In genomic region chr12:2803635-2804380, GRCh38 we compare ENCODE assay signal across 16 cellular contexts. TPM values are rescaled to one million over a fixed set of nuclear protein-coding genes. Genes with fewer than 3 reads are reported as not detected.
A peak's percentile ranks its signal among the peaks of the same experiment; 100 is the strongest.
DNase-seq lines count a peak whose midpoint lies in the region; ATAC-seq and TF ChIP-seq lines count a peak whose summit lies in the region.
"Had no signal": no experiment of that assay in that cellular context is flagged by ENCODE, and none has a peak within 500 bp of the region (broad histone marks: within the 10 kb centered on the region; RNA-seq: fewer than 3 reads in every experiment).

No MANE protein-coding gene starts in this region.

- CTCF ChIA-PET in IMR-90 (lab: Yijun Ruan, JAX): no interaction called here

- H3K4me3 Mint-ChIP-seq in activated T-cell treated with anti-CD3 and anti-CD28 coated beads, Interleukin-2, amount 50 U/mL, for 24 hours: no peak overlapping the region
- peak overlapping the region; percentile 8 for H3K4me3 Mint-ChIP-seq in stimulated activated memory B cell treated with anti-CD40 and anti-IgM and Interleukin-4, amounts not matched to agents 10 μg/mL and 1 μg/mL and 100 μg/mL, for 72 hours
- H3K4me3 Mint-ChIP-seq: H9 had no signal

- no peak overlapping the region for H2BK15ac ChIP-seq in IMR-90 (ENCODE audit: low read depth, low read length)

- no peak overlapping the region for H2AK9ac ChIP-seq in IMR-90 (replicated peaks; ENCODE audit: low read depth, low read length, poor library complexity)

- dilution Hi-C loops in IMR-90 (cut with HindIII; ENCODE audit: low sequenced_read_pairs, unreplicated experiment): no loop called here

- peaks cover 5 to 19% of the 10 kb centered on the region in 2 experiments for H3K79me1 ChIP-seq in IMR-90 (ENCODE audit: low read depth in 1 of 2, low read length in 2 of 2)

- H3K4me1 Mint-ChIP-seq in activated T-cell treated with anti-CD3 and anti-CD28 coated beads, Interleukin-2, amount 50 U/mL, for 24 hours (ENCODE audit: low read depth): peaks cover 12% of the 10 kb centered on the region
- H3K4me1 Mint-ChIP-seq in stimulated activated memory B cell treated with anti-CD40 and anti-IgM and Interleukin-4, amounts not matched to agents 10 μg/mL and 1 μg/mL and 100 μg/mL, for 72 hours: peaks cover 25% of the 10 kb centered on the region
- H3K4me1 Mint-ChIP-seq: H9 had no signal

- no peak for TF ChIP-seq RAD21 in IMR-90 (IDR thresholded peaks at IDR 0.05; ENCODE audit: low read length)

- peak overlapping the region; percentile 63 for H3K27ac Mint-ChIP-seq in activated T-cell treated with anti-CD3 and anti-CD28 coated beads, Interleukin-2, amount 50 U/mL, for 24 hours
- peak overlapping the region; percentile 70 for H3K27ac Mint-ChIP-seq in stimulated activated memory B cell treated with anti-CD40 and anti-IgM and Interleukin-4, amounts not matched to agents 10 μg/mL and 1 μg/mL and 100 μg/mL, for 72 hours
- H3K27ac Mint-ChIP-seq: H9 had no signal

- peaks cover 30% of the 10 kb centered on the region for H3K36me3 ChIP-seq in IMR-90 (ENCODE audit: control insufficient read depth, insufficient read depth, low read length)
- H3K36me3 ChIP-seq in esophagus muscularis mucosa: peaks cover 49 to 76% (median 71%) of the 10 kb centered on the region in 4 donors
- peaks cover 17 to 30% of the 10 kb centered on the region in 2 donors for H3K36me3 ChIP-seq in body of pancreas (replicated peaks in 1 of 2; ENCODE audit: insufficient read depth in 1 of 2, low read depth in 2 of 2)

- POLR2A ChIA-PET in IMR-90 (lab: Charles Lee; ENCODE audit: unreplicated experiment): no interaction called here

- H4K5ac ChIP-seq in IMR-90 (ENCODE audit: low read depth, low read length): no peak overlapping the region

- H3K4me2 ChIP-seq in IMR-90 (ENCODE audit: low read depth, low read length): no peak overlapping the region
- H3K4me2 ChIP-seq: A549 had no signal

- 0 out of 2 replicates have a peak, but pooled peaks cover 13% of the 10 kb centered on the region for H3K9me1 ChIP-seq in IMR-90 (ENCODE audit: insufficient read depth, low read length)

- no peak overlapping the region for H4K8ac ChIP-seq in IMR-90 (ENCODE audit: low read depth in 2 of 2, low read length in 2 of 2)

- BruUV-seq in IMR-90 (replicated peaks; lab: Mats Ljungman, UMichigan): no TSS peak

- H3K56ac ChIP-seq in IMR-90 (ENCODE audit: extremely low read depth, insufficient read depth, low read length): no peak overlapping the region

- H2AFZ ChIP-seq in IMR-90 (replicated peaks; ENCODE audit: low read length, poor library complexity): no peak overlapping the region

- no peaks in the 10 kb centered on the region for H3K27me3 ChIP-seq in IMR-90 (ENCODE audit: control insufficient read depth, insufficient read depth, low read length)
- H3K27me3 ChIP-seq in esophagus muscularis mucosa: no peaks in the 10 kb centered on the region
- H3K27me3 ChIP-seq in body of pancreas: no peaks in the 10 kb centered on the region
- H3K27me3 ChIP-seq: upper lobe of left lung had no signal

- intact Hi-C loops in IMR-90 (cut with micrococcal nuclease): no loop called here
- intact Hi-C loops in esophagus muscularis mucosa (cut with DNase I): no loop called here
- intact Hi-C loops in body of pancreas (cut with DNase I): no loop called here

- no peaks in the 10 kb centered on the region for H3K27me3 Mint-ChIP-seq in activated T-cell treated with anti-CD3 and anti-CD28 coated beads, Interleukin-2, amount 50 U/mL, for 24 hours
- no peaks in the 10 kb centered on the region for H3K27me3 Mint-ChIP-seq in stimulated activated memory B cell treated with anti-CD40 and anti-IgM and Interleukin-4, amounts not matched to agents 10 μg/mL and 1 μg/mL and 100 μg/mL, for 72 hours

- peaks cover 87% of the 10 kb centered on the region for H3K36me3 Mint-ChIP-seq in activated T-cell treated with anti-CD3 and anti-CD28 coated beads, Interleukin-2, amount 50 U/mL, for 24 hours (ENCODE audit: low read depth)
- H3K36me3 Mint-ChIP-seq in stimulated activated memory B cell treated with anti-CD40 and anti-IgM and Interleukin-4, amounts not matched to agents 10 μg/mL and 1 μg/mL and 100 μg/mL, for 72 hours: peaks cover 63% of the 10 kb centered on the region

- no peak for TF ChIP-seq EP300 in esophagus muscularis mucosa (IDR thresholded peaks at IDR 0.05)

- peak overlapping the region; percentile 19 for H2BK5ac ChIP-seq in IMR-90 (ENCODE audit: low read depth, low read length, poor library complexity, severe bottlenecking)

- H3K27ac ChIP-seq in IMR-90 (ENCODE audit: insufficient read depth, low read length) (no peak overlapping the region), esophagus muscularis mucosa (replicated peaks in 1 of 4) (peak overlapping the region in 3 of 4 donors; percentile 13 to 36 (median 28)), body of pancreas (peak overlapping the region in 1 of 4 donors; percentile 7)
- H3K27ac ChIP-seq: A549, upper lobe of left lung had no signal

- no peak overlapping the region for H3K9ac ChIP-seq in IMR-90 (ENCODE audit: low read depth, low read length)

- ATAC-seq in IMR-90 (ENCODE audit: low read depth) (no peak), body of pancreas (no peak)
- ATAC-seq in stimulated activated memory B cell treated with anti-CD40 and anti-IgM and Interleukin-4, amounts not matched to agents 10 μg/mL and 1 μg/mL and 100 μg/mL, for 72 hours: peak; percentile 68
- ATAC-seq: A549 had no signal

- H3K18ac ChIP-seq in IMR-90 (ENCODE audit: low read depth, low read length): no peak overlapping the region

- H3K4me3 ChIP-seq in IMR-90 (ENCODE audit: insufficient read depth, low read depth, low read length) (no peak overlapping the region), esophagus muscularis mucosa (no peak overlapping the region), body of pancreas (no peak overlapping the region)
- H3K4me3 ChIP-seq: A549, upper lobe of left lung had no signal

- WGBS in IMR-90 (ENCODE audit: extremely low coverage in 2 of 2, insufficient read length in 1 of 2), 2 experiments: 92% methylated on average over 2 of the region's 7 CpGs; no CpG with 5 or more reads in 1 of the 2 experiments
- 86% methylated on average over 7 of the region's 7 CpGs for WGBS in esophagus muscularis mucosa
- 81 to 89% methylated on average over 7 of the region's 7 CpGs for WGBS in body of pancreas, 2 donors

- H3K23ac ChIP-seq in IMR-90 (ENCODE audit: low read depth, low read length): no peak overlapping the region; the same call in 1 of the 2 replicates

- H4K91ac ChIP-seq in IMR-90 (ENCODE audit: insufficient read depth, low read depth, low read length): no peak overlapping the region

- H3K9me3 Mint-ChIP-seq in activated T-cell treated with anti-CD3 and anti-CD28 coated beads, Interleukin-2, amount 50 U/mL, for 24 hours: no peaks in the 10 kb centered on the region
- no peaks in the 10 kb centered on the region for H3K9me3 Mint-ChIP-seq in stimulated activated memory B cell treated with anti-CD40 and anti-IgM and Interleukin-4, amounts not matched to agents 10 μg/mL and 1 μg/mL and 100 μg/mL, for 72 hours
- H3K9me3 Mint-ChIP-seq: H9 had no signal

- DNase-seq in activated T-cell treated with anti-CD3 and anti-CD28 coated beads, Interleukin-2, amount 50 U/mL, for 24 hours: no peak
- DNase-seq in activated T-cell treated with anti-CD3 and anti-CD28 coated beads, Interleukin-2, amount 50 U/mL, for 48 hours: no peak
- DNase-seq in IMR-90 (no peak), esophagus muscularis mucosa (ENCODE audit: extremely low spot score) (no peak), body of pancreas (no peak), ACHN (no peak), activated gamma-delta T cell (lab: John Stamatoyannopoulos, UW) (no peak)
- DNase-seq: activated CD8-positive, alpha-beta memory T cell treated with anti-CD3 and anti-CD28 coated beads for 24 hours; activated naive CD4-positive, alpha-beta T cell; Caco-2; H9; upper lobe of left lung had no signal

- H4K20me1 ChIP-seq in IMR-90 (ENCODE audit: insufficient read depth, low read length): peaks cover 14% of the 10 kb centered on the region; the same call in 1 of the 2 replicates

- H3K14ac ChIP-seq in IMR-90 (replicated peaks; ENCODE audit: low read depth, low read length): no peak overlapping the region

- TF ChIP-seq POLR2A in IMR-90 (IDR thresholded peaks at IDR 0.05; ENCODE audit: low read depth, low read length) (no peak), esophagus muscularis mucosa (IDR thresholded peaks at IDR 0.05; ENCODE audit: low read depth) (no peak), body of pancreas (IDR thresholded peaks at IDR 0.05) (no peak)

- H2AK5ac ChIP-seq in IMR-90 (ENCODE audit: low read depth, low read length): no peak overlapping the region

- in situ Hi-C loops in IMR-90 (cut with MboI; ENCODE audit: low sequenced_read_pairs) (no loop called here), ACHN (cut with HindIII; ENCODE audit: low pct_ligation_motif_present, low pct_unique_long_range_greater_than_20kb, low sequenced_read_pairs) (no loop called here)

- H3K4me1 ChIP-seq in IMR-90 (ENCODE audit: control insufficient read depth, insufficient read depth, low read length): peaks cover 13% of the 10 kb centered on the region
- H3K4me1 ChIP-seq in esophagus muscularis mucosa: peaks cover 20 to 29% (median 24%) of the 10 kb centered on the region in 4 donors
- H3K4me1 ChIP-seq in body of pancreas: peaks cover 3% of the 10 kb centered on the region
- H3K4me1 ChIP-seq: A549, Caco-2, upper lobe of left lung had no signal

- TF ChIP-seq CTCF in IMR-90 (conservative IDR thresholded peaks at IDR 0.05; ENCODE audit: low read depth, low read length) (no peak), esophagus muscularis mucosa (IDR thresholded peaks at IDR 0.05) (no peak), body of pancreas (IDR thresholded peaks at IDR 0.05) (no peak)

- no peak overlapping the region for H2BK20ac ChIP-seq in IMR-90 (ENCODE audit: low read depth, low read length)

- H3K9me3 ChIP-seq in IMR-90 (ENCODE audit: control insufficient read depth, insufficient read depth, low read length): no peaks in the 10 kb centered on the region
- no peaks in the 10 kb centered on the region for H3K9me3 ChIP-seq in esophagus muscularis mucosa
- H3K9me3 ChIP-seq in body of pancreas: no peaks in the 10 kb centered on the region
- H3K9me3 ChIP-seq: A549, Caco-2, upper lobe of left lung had no signal

- H3K4ac ChIP-seq in IMR-90 (ENCODE audit: low read depth, low read length): no peak overlapping the region

- H2BK120ac ChIP-seq in IMR-90 (ENCODE audit: low read depth, low read length): no peak overlapping the region

RNA-seq across cellular contexts. Expression of gene ITFG2, which starts 8.7 kb away (rescaled TPM):
- total RNA-seq in IMR-90 (2012; rRNA removed): 20.0 and 20.3 TPM in 2 replicates
- polyA plus RNA-seq in IMR-90 (2012; rRNA removed): 23.2 and 25.5 TPM in 2 replicates
- 12.3 and 33.6 TPM in 2 replicates for polyA plus RNA-seq in IMR-90 (2012; cell fraction: cytosol; rRNA removed)
- 88.1 and 99.1 TPM in 2 replicates for polyA plus RNA-seq in IMR-90 (2012; cell fraction: nucleus; rRNA removed; ENCODE audit: low replicate concordance)
- 10 to 100 TPM; 13.6 to 26.2 (median 21.8) TPM for total RNA-seq in esophagus muscularis mucosa
- total RNA-seq in body of pancreas: 10 to 100 TPM; 32.4 to 65.9 TPM

RNA-seq across cellular contexts. Expression of gene FKBP4, which starts 9.0 kb away (rescaled TPM):
- total RNA-seq in IMR-90 (2012; rRNA removed) (36.0 and 44.2 TPM in 2 replicates), esophagus muscularis mucosa (10 to 100 TPM; 28.7 to 53.3 (median 36.7) TPM), body of pancreas (10 to 100 TPM; 29.0 to 29.8 TPM)
- polyA plus RNA-seq in IMR-90 (2012; rRNA removed): 31.4 and 35.7 TPM in 2 replicates
- 15.7 and 19.1 TPM in 2 replicates for polyA plus RNA-seq in IMR-90 (2012; cell fraction: cytosol; rRNA removed)
- 19.1 and 24.9 TPM in 2 replicates for polyA plus RNA-seq in IMR-90 (2012; cell fraction: nucleus; rRNA removed; ENCODE audit: low replicate concordance)

RNA-seq across cellular contexts. Expression of gene NRIP2, which starts 31.0 kb away (rescaled TPM):
- 0.18 and 0.28 TPM in 2 replicates for total RNA-seq in IMR-90 (2012; rRNA removed)
- 0.19 and 0.27 TPM in 2 replicates for polyA plus RNA-seq in IMR-90 (2012; rRNA removed)
- 0.01 and 0.27 TPM in 2 replicates for polyA plus RNA-seq in IMR-90 (2012; cell fraction: cytosol; rRNA removed)
- 0.14 and 0.28 TPM in 2 replicates for polyA plus RNA-seq in IMR-90 (2012; cell fraction: nucleus; rRNA removed; ENCODE audit: low replicate concordance)
- total RNA-seq in esophagus muscularis mucosa: 1 to 10 TPM in 3 of 4 donors, under 1 TPM in 1; 0.83 to 9.7 (median 2.9) TPM
- total RNA-seq in body of pancreas: under 1 TPM; 0.26 to 0.33 TPM
- total RNA-seq: Caco-2, SK-MEL-5 had no signal
- polyA plus RNA-seq: A549 had no signal

RNA-seq across cellular contexts. Expression of gene TEX52, which starts 53.0 kb away (rescaled TPM):
- not detected in 2 replicates for total RNA-seq in IMR-90 (2012; rRNA removed)
- polyA plus RNA-seq in IMR-90 (2012; rRNA removed): not detected in 2 replicates
- polyA plus RNA-seq in IMR-90 (2012; cell fraction: cytosol; rRNA removed): not detected in 2 replicates
- not detected in 2 replicates for polyA plus RNA-seq in IMR-90 (2012; cell fraction: nucleus; rRNA removed; ENCODE audit: low replicate concordance)
- total RNA-seq in esophagus muscularis mucosa: not detected
- total RNA-seq in body of pancreas: not detected
- total RNA-seq: myocyte, SK-MEL-5, upper lobe of left lung had no signal
- polyA plus RNA-seq: A549 had no signal
